1 cellular context compared by ENCODE assay signal in genomic region chr6:35900448-35900847, GRCh38.
TF ChIP-seq lines count a peak whose summit lies in the region.

No MANE protein-coding gene starts in this region.

TF ChIP-seq in WTC11, 78 proteins besides CTCF, POLR2A, EP300 and RAD21 (continued from another document):
- TF ChIP-seq, protein P1, sequence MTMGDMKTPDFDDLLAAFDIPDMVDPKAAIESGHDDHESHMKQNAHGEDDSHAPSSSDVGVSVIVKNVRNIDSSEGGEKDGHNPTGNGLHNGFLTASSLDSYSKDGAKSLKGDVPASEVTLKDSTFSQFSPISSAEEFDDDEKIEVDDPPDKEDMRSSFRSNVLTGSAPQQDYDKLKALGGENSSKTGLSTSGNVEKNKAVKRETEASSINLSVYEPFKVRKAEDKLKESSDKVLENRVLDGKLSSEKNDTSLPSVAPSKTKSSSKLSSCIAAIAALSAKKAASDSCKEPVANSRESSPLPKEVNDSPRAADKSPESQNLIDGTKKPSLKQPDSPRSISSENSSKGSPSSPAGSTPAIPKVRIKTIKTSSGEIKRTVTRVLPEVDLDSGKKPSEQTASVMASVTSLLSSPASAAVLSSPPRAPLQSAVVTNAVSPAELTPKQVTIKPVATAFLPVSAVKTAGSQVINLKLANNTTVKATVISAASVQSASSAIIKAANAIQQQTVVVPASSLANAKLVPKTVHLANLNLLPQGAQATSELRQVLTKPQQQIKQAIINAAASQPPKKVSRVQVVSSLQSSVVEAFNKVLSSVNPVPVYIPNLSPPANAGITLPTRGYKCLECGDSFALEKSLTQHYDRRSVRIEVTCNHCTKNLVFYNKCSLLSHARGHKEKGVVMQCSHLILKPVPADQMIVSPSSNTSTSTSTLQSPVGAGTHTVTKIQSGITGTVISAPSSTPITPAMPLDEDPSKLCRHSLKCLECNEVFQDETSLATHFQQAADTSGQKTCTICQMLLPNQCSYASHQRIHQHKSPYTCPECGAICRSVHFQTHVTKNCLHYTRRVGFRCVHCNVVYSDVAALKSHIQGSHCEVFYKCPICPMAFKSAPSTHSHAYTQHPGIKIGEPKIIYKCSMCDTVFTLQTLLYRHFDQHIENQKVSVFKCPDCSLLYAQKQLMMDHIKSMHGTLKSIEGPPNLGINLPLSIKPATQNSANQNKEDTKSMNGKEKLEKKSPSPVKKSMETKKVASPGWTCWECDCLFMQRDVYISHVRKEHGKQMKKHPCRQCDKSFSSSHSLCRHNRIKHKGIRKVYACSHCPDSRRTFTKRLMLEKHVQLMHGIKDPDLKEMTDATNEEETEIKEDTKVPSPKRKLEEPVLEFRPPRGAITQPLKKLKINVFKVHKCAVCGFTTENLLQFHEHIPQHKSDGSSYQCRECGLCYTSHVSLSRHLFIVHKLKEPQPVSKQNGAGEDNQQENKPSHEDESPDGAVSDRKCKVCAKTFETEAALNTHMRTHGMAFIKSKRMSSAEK (CRISPR knock-in tag; IDR thresholded peaks at IDR 0.05; ENCODE audit: borderline replicate concordance), result no peak
- TF ChIP-seq SMAD3 (CRISPR knock-in tag; IDR thresholded peaks at IDR 0.05; ENCODE audit: borderline replicate concordance), result no peak
- no peak for TF ChIP-seq TCF7 (CRISPR knock-in tag; IDR thresholded peaks at IDR 0.05; ENCODE audit: low read depth)
- TF ChIP-seq ESRRA (CRISPR knock-in tag; IDR thresholded peaks at IDR 0.05; ENCODE audit: borderline replicate concordance), result no peak
- TF ChIP-seq PREB (CRISPR knock-in tag; IDR thresholded peaks at IDR 0.05; ENCODE audit: borderline replicate concordance), result no peak
- TF ChIP-seq NR2C2 (CRISPR knock-in tag; IDR thresholded peaks at IDR 0.05), result no peak
- no peak for TF ChIP-seq ATF3 (CRISPR knock-in tag; conservative IDR thresholded peaks at IDR 0.05)
- no peak for TF ChIP-seq CREM (CRISPR knock-in tag; IDR thresholded peaks at IDR 0.05)
- no peak for TF ChIP-seq NFYB (CRISPR knock-in tag; conservative IDR thresholded peaks at IDR 0.05; ENCODE audit: low read depth)
- no peak for TF ChIP-seq FOXP1 (CRISPR knock-in tag; IDR thresholded peaks at IDR 0.05; ENCODE audit: borderline replicate concordance)
- TF ChIP-seq E2F1 (CRISPR knock-in tag; IDR thresholded peaks at IDR 0.05), result no peak
